Comparison of ENCODE assay signal across 16 cellular contexts in genomic region chr20:56433221-56433879, GRCh38. TPM values are rescaled to one million over a fixed set of nuclear protein-coding genes. Genes with fewer than 3 reads are reported as not detected.
DNase-seq lines count a peak whose midpoint lies in the region; ATAC-seq, FAIRE-seq and TF ChIP-seq lines count a peak whose summit lies in the region.
"Had no signal": no experiment of that assay in that cellular context is flagged by ENCODE, and none has a peak within 500 bp of the region (broad histone marks: within the 10 kb centered on the region; RNA-seq: fewer than 3 reads in every experiment).

No MANE protein-coding gene starts in this region.

- no peak overlapping the region; the same call in 1 of the 2 replicates for H3K4me3 ChIP-seq in GM23248
- no peak overlapping the region for H3K4me3 ChIP-seq in K562
- H3K4me3 ChIP-seq: PC-9 had no signal

- H3K4me3 Mint-ChIP-seq in activated CD8-positive, alpha-beta T cell treated with anti-CD3 and anti-CD28 coated beads for 36 hours: no peak overlapping the region
- H3K4me3 Mint-ChIP-seq in activated CD8-positive, alpha-beta T cell treated with anti-CD3 and anti-CD28 coated beads, Interleukin-2, amount 10 ng/mL, durations not matched to agents 7 days and 5 days: no peak overlapping the region
- peak overlapping the region; percentile 54 for H3K4me3 Mint-ChIP-seq in natural killer cell treated with Interleukin-12 subunit alpha and Interleukin-12 subunit beta and Interleukin-15 and Interleukin-18, amount 100 ng/mL, for 72 hours

- H3K9me3 ChIP-seq in GM23248 (ENCODE audit: low read depth) (no peaks in the 10 kb centered on the region), K562 (replicated peaks; ENCODE audit: control insufficient read depth, insufficient read depth, low read depth, low read length) (no peaks in the 10 kb centered on the region)

- no peaks in the 10 kb centered on the region for H3K9me3 Mint-ChIP-seq in activated CD8-positive, alpha-beta T cell treated with anti-CD3 and anti-CD28 coated beads for 36 hours
- no peaks in the 10 kb centered on the region for H3K9me3 Mint-ChIP-seq in activated CD8-positive, alpha-beta T cell treated with anti-CD3 and anti-CD28 coated beads, Interleukin-2, amount 10 ng/mL, durations not matched to agents 7 days and 5 days (ENCODE audit: insufficient read depth)
- H3K9me3 Mint-ChIP-seq in natural killer cell treated with Interleukin-12 subunit alpha and Interleukin-12 subunit beta and Interleukin-15 and Interleukin-18, amount 100 ng/mL, for 72 hours: peaks cover 3% of the 10 kb centered on the region

- 0 out of 2 replicates have a peak overlapping the region, but pooled peaks have one; percentile 22 for H2AFZ ChIP-seq in GM23248
- H2AFZ ChIP-seq in K562 (ENCODE audit: low read depth, low read length): no peak overlapping the region
- H2AFZ ChIP-seq: PC-9 had no signal

- H3K9me2 ChIP-seq in GM23248 (ENCODE audit: insufficient read depth): no peaks in the 10 kb centered on the region

- H3K36me3 Mint-ChIP-seq in activated CD8-positive, alpha-beta T cell treated with anti-CD3 and anti-CD28 coated beads for 36 hours (ENCODE audit: low read depth): peaks cover 10% of the 10 kb centered on the region
- peaks cover 68% of the 10 kb centered on the region for H3K36me3 Mint-ChIP-seq in activated CD8-positive, alpha-beta T cell treated with anti-CD3 and anti-CD28 coated beads, Interleukin-2, amount 10 ng/mL, durations not matched to agents 7 days and 5 days (ENCODE audit: low read depth)
- H3K36me3 Mint-ChIP-seq in natural killer cell treated with Interleukin-12 subunit alpha and Interleukin-12 subunit beta and Interleukin-15 and Interleukin-18, amount 100 ng/mL, for 72 hours: no peaks in the 10 kb centered on the region

- no peak for TF ChIP-seq RAD21 in K562 (CRISPR knock-in tag; conservative IDR thresholded peaks at IDR 0.05 in 1 of 2, IDR thresholded peaks at IDR 0.05 in 1 of 2)

- H3K27ac Mint-ChIP-seq in activated CD8-positive, alpha-beta T cell treated with anti-CD3 and anti-CD28 coated beads for 36 hours: peak overlapping the region; percentile 86
- no peak overlapping the region for H3K27ac Mint-ChIP-seq in activated CD8-positive, alpha-beta T cell treated with anti-CD3 and anti-CD28 coated beads, Interleukin-2, amount 10 ng/mL, durations not matched to agents 7 days and 5 days
- peak overlapping the region; percentile 78 to 82 for H3K27ac Mint-ChIP-seq in natural killer cell treated with Interleukin-12 subunit alpha and Interleukin-12 subunit beta and Interleukin-15 and Interleukin-18, amount 100 ng/mL, for 72 hours

- BruUV-seq in K562 (replicated peaks; lab: Mats Ljungman, UMichigan): no TSS peak

- H3K4me2 ChIP-seq in GM23248 (ENCODE audit: unreplicated experiment) (peak overlapping the region; percentile 54), K562 (ENCODE audit: insufficient read depth, low read length) (no peak overlapping the region)
- H3K4me2 ChIP-seq: PC-9 had no signal

- intact Hi-C loops in activated CD8-positive, alpha-beta T cell treated with anti-CD3 and anti-CD28 coated beads for 36 hours (cut with micrococcal nuclease): no loop called here
- intact Hi-C loops in K562 (cut with micrococcal nuclease): no loop called here

- peaks cover 75% of the 10 kb centered on the region for H3F3A ChIP-seq in GM23248 (ENCODE audit: insufficient read depth)

- H3K9me1 ChIP-seq in K562 (ENCODE audit: control insufficient read depth, insufficient read depth, low read length): no peaks in the 10 kb centered on the region

- no peaks in the 10 kb centered on the region for H3K27me3 Mint-ChIP-seq in activated CD8-positive, alpha-beta T cell treated with anti-CD3 and anti-CD28 coated beads for 36 hours
- H3K27me3 Mint-ChIP-seq in activated CD8-positive, alpha-beta T cell treated with anti-CD3 and anti-CD28 coated beads, Interleukin-2, amount 10 ng/mL, durations not matched to agents 7 days and 5 days (ENCODE audit: low read depth): no peaks in the 10 kb centered on the region
- no peaks in the 10 kb centered on the region for H3K27me3 Mint-ChIP-seq in natural killer cell treated with Interleukin-12 subunit alpha and Interleukin-12 subunit beta and Interleukin-15 and Interleukin-18, amount 100 ng/mL, for 72 hours

- H4K20me1 ChIP-seq in GM23248 (ENCODE audit: insufficient read depth) (no peaks in the 10 kb centered on the region), K562 (replicated peaks; ENCODE audit: control insufficient read depth, insufficient read depth, low read length) (peaks cover 8% of the 10 kb centered on the region)

- in situ Hi-C loops in GM23248 (cut with MboI) (no loop called here), K562 (cut with MboI) (no loop called here)

- peak overlapping the region; percentile 82 for H3K9ac ChIP-seq in GM23248
- no peak overlapping the region for H3K9ac ChIP-seq in K562 (ENCODE audit: insufficient read depth in 1 of 2, low read depth in 2 of 2, low read length in 2 of 2)

- DNase-seq in activated CD8-positive, alpha-beta T cell treated with anti-CD3 and anti-CD28 coated beads for 36 hours: no peak
- DNase-seq in activated CD8-positive, alpha-beta T cell treated with anti-CD3 and anti-CD28 coated beads, Interleukin-2, amount 10 ng/mL, durations not matched to agents 7 days and 5 days: no peak
- DNase-seq in GM23248 (peak; percentile 79), K562 (ENCODE audit: extremely low read depth in 1 of 4, low spot score in 3 of 4) (no peak)
- no peak for DNase-seq in natural killer cell treated with Interleukin-12 subunit alpha and Interleukin-12 subunit beta and Interleukin-15 and Interleukin-18, amount 100 ng/mL, for 72 hours (ENCODE audit: low spot score)
- DNase-seq: H7; KG1; NCI-H1694; PC-9; posterior cingulate gyrus; stimulated activated CD4-positive, alpha-beta T cell treated with anti-CD3 and anti-CD28 coated beads, Interleukin-12 subunit alpha, Interleukin-12 subunit beta, amount 100 ng/mL, for 4 hours had no signal

- no peaks in the 10 kb centered on the region for H3K36me3 ChIP-seq in GM23248 (ENCODE audit: low read depth)
- H3K36me3 ChIP-seq in K562 (ENCODE audit: control insufficient read depth, insufficient read depth, low read length): peaks cover 93% of the 10 kb centered on the region

- POLR2A ChIA-PET in activated CD8-positive, alpha-beta T cell treated with anti-CD3 and anti-CD28 coated beads for 36 hours (lab: Charles Lee): interaction anchor here (0.9 to 2.3 kb wide), 8 partner anchors 10 to 21 kb away, joined by 3 to 10 read pairs (median 3); no protein-coding TSS in a partner anchor
- POLR2A ChIA-PET in activated CD8-positive, alpha-beta T cell treated with anti-CD3 and anti-CD28 coated beads, Interleukin-2, amount 10 ng/mL, durations not matched to agents 7 days and 5 days (lab: Charles Lee): no interaction called here
- POLR2A ChIA-PET in K562 (lab: Yijun Ruan, JAX): interaction anchor here (0.9 to 2.8 kb wide), 5 partner anchors 9 to 21 kb away, joined by 3 to 8 read pairs (median 6); partner anchors contain the start of gene CASS4

- H3K27me3 ChIP-seq in GM23248 (replicated peaks; ENCODE audit: insufficient read depth) (no peaks in the 10 kb centered on the region), K562 (ENCODE audit: control insufficient read depth in 2 of 2, insufficient read depth in 2 of 2, low read length in 2 of 2) (no peaks in the 10 kb centered on the region)

- H3K79me2 ChIP-seq in GM23248 (ENCODE audit: insufficient read depth) (peaks cover 42% of the 10 kb centered on the region), K562 (ENCODE audit: control insufficient read depth, insufficient read depth, low read length) (peaks cover 93% of the 10 kb centered on the region)

- TF ChIP-seq EP300 in K562 (IDR thresholded peaks at IDR 0.05; ENCODE audit: low read length): no peak

- FAIRE-seq in K562 (lab: Jason Lieb, UNC): no peak
- FAIRE-seq: islet of Langerhans had no signal

- peaks cover 60% of the 10 kb centered on the region for H3K4me1 Mint-ChIP-seq in activated CD8-positive, alpha-beta T cell treated with anti-CD3 and anti-CD28 coated beads for 36 hours (ENCODE audit: low read depth)
- H3K4me1 Mint-ChIP-seq in activated CD8-positive, alpha-beta T cell treated with anti-CD3 and anti-CD28 coated beads, Interleukin-2, amount 10 ng/mL, durations not matched to agents 7 days and 5 days (ENCODE audit: low read depth): peaks cover 56% of the 10 kb centered on the region
- peaks cover 43 to 49% of the 10 kb centered on the region in 2 donors for H3K4me1 Mint-ChIP-seq in natural killer cell treated with Interleukin-12 subunit alpha and Interleukin-12 subunit beta and Interleukin-15 and Interleukin-18, amount 100 ng/mL, for 72 hours (ENCODE audit: low read depth in 2 of 2)

- no peak for TF ChIP-seq POLR2A in K562 (conservative IDR thresholded peaks at IDR 0.05)

- TF ChIP-seq CTCF in activated CD8-positive, alpha-beta T cell treated with anti-CD3 and anti-CD28 coated beads for 36 hours (IDR thresholded peaks at IDR 0.05): no peak
- no peak for TF ChIP-seq CTCF in K562 (IDR thresholded peaks at IDR 0.05 in 2 of 3, conservative IDR thresholded peaks at IDR 0.05 in 1 of 3; ENCODE audit: insufficient read depth in 2 of 3, low read depth in 1 of 3, low read length in 3 of 3)

- 2 to 3% methylated on average over 3 of the region's 3 CpGs for WGBS in GM23248 (ENCODE audit: low coverage in 1 of 2, low lambda C conversion rate in 2 of 2, missing lambda C conversion rate in 2 of 2), 2 experiments
- 94% methylated on average over 3 of the region's 3 CpGs for WGBS in K562 (ENCODE audit: insufficient coverage, low coverage, missing lambda C conversion rate)

- peaks cover 55% of the 10 kb centered on the region for H3K4me1 ChIP-seq in GM23248 (ENCODE audit: insufficient read depth)
- peaks cover 13 to 25% of the 10 kb centered on the region in 2 experiments for H3K4me1 ChIP-seq in K562 (replicated peaks in 1 of 2; ENCODE audit: control insufficient read depth in 2 of 2, insufficient read depth in 2 of 2, low read length in 2 of 2)

- H3K27ac ChIP-seq in GM23248 (peak overlapping the region; percentile 97), K562 (ENCODE audit: extremely low read depth, low read depth, low read length) (peak overlapping the region; percentile 21; the same call in 2 of the 3 replicates)
- H3K27ac ChIP-seq: PC-9 had no signal

- ATAC-seq in activated CD8-positive, alpha-beta T cell treated with anti-CD3 and anti-CD28 coated beads for 36 hours: peak; percentile 39
- no peak for ATAC-seq in activated CD8-positive, alpha-beta T cell treated with anti-CD3 and anti-CD28 coated beads, Interleukin-2, amount 10 ng/mL, durations not matched to agents 7 days and 5 days
- ATAC-seq in K562 (no peak), HG03469 (IDR thresholded peaks at IDR 0.05; ENCODE audit: unreplicated experiment) (no peak), GM18520 (IDR thresholded peaks at IDR 0.05; ENCODE audit: unreplicated experiment) (no peak), HG03520 (IDR thresholded peaks at IDR 0.05; ENCODE audit: unreplicated experiment) (no peak)
- ATAC-seq in natural killer cell treated with Interleukin-12 subunit alpha and Interleukin-12 subunit beta and Interleukin-15 and Interleukin-18, amount 100 ng/mL, for 72 hours: peak; percentile 24 to 39

- CTCF ChIA-PET in activated CD8-positive, alpha-beta T cell treated with anti-CD3 and anti-CD28 coated beads for 36 hours (lab: Charles Lee): interaction anchor here (1.2 to 6.3 kb wide), 4 partner anchors 9 to 17 kb away, joined by 3 to 35 read pairs (median 4); no protein-coding TSS in a partner anchor
- CTCF ChIA-PET in activated CD8-positive, alpha-beta T cell treated with anti-CD3 and anti-CD28 coated beads, Interleukin-2, amount 10 ng/mL, durations not matched to agents 7 days and 5 days (lab: Charles Lee): interaction anchor here (0.6 to 0.9 kb wide), 2 partner anchors 9 to 13 kb away, joined by 3 to 4 read pairs; no protein-coding TSS in a partner anchor
- CTCF ChIA-PET in K562 (lab: Yijun Ruan, JAX; ENCODE audit: low intra/inter-chr PET ratio): no interaction called here

RNA-seq across cellular contexts. Expression of gene CASS4, which starts 21.3 kb away (rescaled TPM):
- 1 to 10 TPM; 3.5 to 3.7 TPM for total RNA-seq in activated CD8-positive, alpha-beta T cell treated with anti-CD3 and anti-CD28 coated beads for 36 hours
- total RNA-seq in activated CD8-positive, alpha-beta T cell treated with anti-CD3 and anti-CD28 coated beads, Interleukin-2, amount 10 ng/mL, durations not matched to agents 7 days and 5 days: 10 to 100 TPM; 17.8 to 18.8 TPM
- total RNA-seq in GM23248 (2014; rRNA removed; shearing (Covaris generic)): 11.4 and 19.2 TPM in 2 replicates
- 10.4 and 10.5 TPM in 2 replicates for polyA plus RNA-seq in GM23248 (2016; fragmentation: Nextera tagmentation; extraction: Ambion mirVana)
- total RNA-seq in K562 (2011; cell fraction: chromatin; rRNA removed; ENCODE audit: low replicate concordance): 63.3 and 67.4 TPM in 2 replicates
- total RNA-seq in K562 (2011; cell fraction: nucleolus; rRNA removed): 45.1 and 50.9 TPM in 2 replicates
- total RNA-seq in K562 (2011; cell fraction: nucleoplasm; rRNA removed): 43.0 and 48.2 TPM in 2 replicates
- 26.7 and 27.1 TPM in 2 replicates for total RNA-seq in K562 (2014; rRNA removed)
- 23.4 and 29.3 TPM in 2 replicates for total RNA-seq in K562 (2014; rRNA removed; fragmentation: Illumina TruSeq; extraction: Trizol)
- 25.3 and 25.6 TPM in 2 replicates for total RNA-seq in K562 (2015; rRNA removed; fragmentation: Illumina TruSeq; extraction: Trizol)
- 27.8 and 36.8 TPM in 2 replicates for total RNA-seq in K562 (2021)
- polyA plus RNA-seq in K562 (2011; rRNA removed): 53.2 and 53.8 TPM in 2 replicates
- 52.4 and 52.9 TPM in 2 replicates for polyA plus RNA-seq in K562 (2011; cell fraction: cytosol; rRNA removed)
- polyA plus RNA-seq in K562 (2011; cell fraction: nucleus; rRNA removed): 28.9 and 33.6 TPM in 2 replicates
- 18.6 and 19.4 TPM in 2 replicates for polyA plus RNA-seq in K562 (2012)
- polyA plus RNA-seq in K562 (2014; fragmentation: Illumina TruSeq; extraction: Trizol): 35.3 and 41.6 TPM in 2 replicates
- polyA plus RNA-seq in K562 (2014; fragmentation: Nextera tagmentation; extraction: Ambion mirVana): 1 to 10 TPM; 8.1 to 8.8 TPM
- 21.7 and 30.0 TPM in 2 replicates for polyA plus RNA-seq in K562 (2014; rRNA removed)
- 56.7 and 57.5 TPM in 2 replicates for polyA minus RNA-seq in K562 (2011; rRNA and poly(A)+ RNA removed)
- 39.3 and 40.1 TPM in 2 replicates for polyA minus RNA-seq in K562 (2011; cell fraction: cytosol; rRNA and poly(A)+ RNA removed)
- polyA minus RNA-seq in K562 (2011; cell fraction: nucleus; rRNA and poly(A)+ RNA removed): 26.0 and 37.0 TPM in 2 replicates
- 1 to 10 TPM; 1.3 to 4.1 TPM for total RNA-seq in natural killer cell treated with Interleukin-12 subunit alpha and Interleukin-12 subunit beta and Interleukin-15 and Interleukin-18, amount 100 ng/mL, for 72 hours
- total RNA-seq: glomerular endothelial cell, H7 had no signal

RNA-seq across cellular contexts. Expression of gene RTF2, which starts 35.1 kb away (rescaled TPM):
- 10 to 100 TPM; 72.0 to 76.7 TPM for total RNA-seq in activated CD8-positive, alpha-beta T cell treated with anti-CD3 and anti-CD28 coated beads for 36 hours
- total RNA-seq in activated CD8-positive, alpha-beta T cell treated with anti-CD3 and anti-CD28 coated beads, Interleukin-2, amount 10 ng/mL, durations not matched to agents 7 days and 5 days: 100 to 1,000 TPM; 118 to 125 TPM
- total RNA-seq in GM23248 (2014; rRNA removed; shearing (Covaris generic)): 128 and 141 TPM in 2 replicates
- polyA plus RNA-seq in GM23248 (2016; fragmentation: Nextera tagmentation; extraction: Ambion mirVana): 257 and 270 TPM in 2 replicates
- 29.7 and 29.9 TPM in 2 replicates for total RNA-seq in K562 (2011; cell fraction: chromatin; rRNA removed; ENCODE audit: low replicate concordance)
- total RNA-seq in K562 (2011; cell fraction: nucleolus; rRNA removed): 20.7 and 24.2 TPM in 2 replicates
- total RNA-seq in K562 (2011; cell fraction: nucleoplasm; rRNA removed): 33.1 and 37.2 TPM in 2 replicates
- 67.0 and 69.1 TPM in 2 replicates for total RNA-seq in K562 (2014; rRNA removed)
- 62.1 and 69.8 TPM in 2 replicates for total RNA-seq in K562 (2014; rRNA removed; fragmentation: Illumina TruSeq; extraction: Trizol)
- total RNA-seq in K562 (2015; rRNA removed; fragmentation: Illumina TruSeq; extraction: Trizol): 67.9 and 70.4 TPM in 2 replicates
- total RNA-seq in K562 (2021): 83.5 and 84.9 TPM in 2 replicates
- polyA plus RNA-seq in K562 (2011; rRNA removed): 82.3 and 87.4 TPM in 2 replicates
- 68.8 and 69.8 TPM in 2 replicates for polyA plus RNA-seq in K562 (2011; cell fraction: cytosol; rRNA removed)
- 48.5 and 53.8 TPM in 2 replicates for polyA plus RNA-seq in K562 (2011; cell fraction: nucleus; rRNA removed)
- 65.1 and 70.9 TPM in 2 replicates for polyA plus RNA-seq in K562 (2012)
- 85.1 and 90.7 TPM in 2 replicates for polyA plus RNA-seq in K562 (2014; fragmentation: Illumina TruSeq; extraction: Trizol)
- 100 to 1,000 TPM; 114 to 177 TPM for polyA plus RNA-seq in K562 (2014; fragmentation: Nextera tagmentation; extraction: Ambion mirVana)
- polyA plus RNA-seq in K562 (2014; rRNA removed): 80.1 and 85.0 TPM in 2 replicates
- polyA minus RNA-seq in K562 (2011; rRNA and poly(A)+ RNA removed): 46.4 and 55.6 TPM in 2 replicates
- polyA minus RNA-seq in K562 (2011; cell fraction: cytosol; rRNA and poly(A)+ RNA removed): 29.6 and 30.2 TPM in 2 replicates
- polyA minus RNA-seq in K562 (2011; cell fraction: nucleus; rRNA and poly(A)+ RNA removed): 10.8 and 20.4 TPM in 2 replicates
- total RNA-seq in natural killer cell treated with Interleukin-12 subunit alpha and Interleukin-12 subunit beta and Interleukin-15 and Interleukin-18, amount 100 ng/mL, for 72 hours: 10 to 100 TPM; 78.5 to 92.2 TPM

RNA-seq across cellular contexts. Expression of gene CSTF1, which starts 40.9 kb away (rescaled TPM):
- total RNA-seq in activated CD8-positive, alpha-beta T cell treated with anti-CD3 and anti-CD28 coated beads for 36 hours: 10 to 100 TPM; 63.4 to 66.2 TPM
- total RNA-seq in activated CD8-positive, alpha-beta T cell treated with anti-CD3 and anti-CD28 coated beads, Interleukin-2, amount 10 ng/mL, durations not matched to agents 7 days and 5 days: 10 to 100 TPM; 60.5 to 66.3 TPM
- 56.7 and 69.3 TPM in 2 replicates for total RNA-seq in GM23248 (2014; rRNA removed; shearing (Covaris generic))
- polyA plus RNA-seq in GM23248 (2016; fragmentation: Nextera tagmentation; extraction: Ambion mirVana) (41.7 and 42.1 TPM in 2 replicates), K562 (2011; rRNA removed) (76.6 and 92.5 TPM in 2 replicates), K562 (2014; fragmentation: Illumina TruSeq; extraction: Trizol) (48.1 and 56.6 TPM in 2 replicates), K562 (2014; fragmentation: Nextera tagmentation; extraction: Ambion mirVana) (100 to 1,000 TPM in 1 of 2 experiments, 10 to 100 TPM in 1; 74.1 to 110 TPM), K562 (2014; rRNA removed) (33.5 and 40.7 TPM in 2 replicates)
- total RNA-seq in K562 (2011; cell fraction: chromatin; rRNA removed; ENCODE audit: low replicate concordance): 81.3 and 104 TPM in 2 replicates
- 51.9 and 54.7 TPM in 2 replicates for total RNA-seq in K562 (2011; cell fraction: nucleolus; rRNA removed)
- total RNA-seq in K562 (2011; cell fraction: nucleoplasm; rRNA removed): 67.5 and 68.8 TPM in 2 replicates
- total RNA-seq in K562 (2014; rRNA removed) (30.8 and 36.3 TPM in 2 replicates), K562 (2014; rRNA removed; fragmentation: Illumina TruSeq; extraction: Trizol) (53.4 and 55.2 TPM in 2 replicates), K562 (2015; rRNA removed; fragmentation: Illumina TruSeq; extraction: Trizol) (43.7 and 45.6 TPM in 2 replicates), K562 (2021) (44.4 and 48.9 TPM in 2 replicates)
- 77.7 and 92.2 TPM in 2 replicates for polyA plus RNA-seq in K562 (2011; cell fraction: cytosol; rRNA removed)
- 81.7 and 87.2 TPM in 2 replicates for polyA plus RNA-seq in K562 (2011; cell fraction: nucleus; rRNA removed)
- polyA plus RNA-seq in K562 (2012): 31.3 and 43.1 TPM in 2 replicates
- polyA minus RNA-seq in K562 (2011; rRNA and poly(A)+ RNA removed): 157 and 159 TPM in 2 replicates
- 48.8 and 68.1 TPM in 2 replicates for polyA minus RNA-seq in K562 (2011; cell fraction: cytosol; rRNA and poly(A)+ RNA removed)
- polyA minus RNA-seq in K562 (2011; cell fraction: nucleus; rRNA and poly(A)+ RNA removed): 30.7 and 57.5 TPM in 2 replicates
- total RNA-seq in natural killer cell treated with Interleukin-12 subunit alpha and Interleukin-12 subunit beta and Interleukin-15 and Interleukin-18, amount 100 ng/mL, for 72 hours: 10 to 100 TPM; 39.6 to 40.1 TPM

RNA-seq across cellular contexts. Expression of gene AURKA, which starts 41.3 kb away (rescaled TPM):
- total RNA-seq in activated CD8-positive, alpha-beta T cell treated with anti-CD3 and anti-CD28 coated beads for 36 hours: 100 to 1,000 TPM in 1 of 2 experiments, 10 to 100 TPM in 1; 97.5 to 100 TPM
- 10 to 100 TPM; 92.7 to 94.2 TPM for total RNA-seq in activated CD8-positive, alpha-beta T cell treated with anti-CD3 and anti-CD28 coated beads, Interleukin-2, amount 10 ng/mL, durations not matched to agents 7 days and 5 days
- total RNA-seq in GM23248 (2014; rRNA removed; shearing (Covaris generic)): 69.8 and 70.8 TPM in 2 replicates
- 78.9 and 88.5 TPM in 2 replicates for polyA plus RNA-seq in GM23248 (2016; fragmentation: Nextera tagmentation; extraction: Ambion mirVana)
- total RNA-seq in K562 (2011; cell fraction: chromatin; rRNA removed; ENCODE audit: low replicate concordance): 35.2 and 46.4 TPM in 2 replicates
- 29.4 and 33.6 TPM in 2 replicates for total RNA-seq in K562 (2011; cell fraction: nucleolus; rRNA removed)
- total RNA-seq in K562 (2011; cell fraction: nucleoplasm; rRNA removed): 34.9 and 36.8 TPM in 2 replicates
- 72.7 and 78.4 TPM in 2 replicates for total RNA-seq in K562 (2014; rRNA removed)
- 113 and 126 TPM in 2 replicates for total RNA-seq in K562 (2014; rRNA removed; fragmentation: Illumina TruSeq; extraction: Trizol)
- 102 and 105 TPM in 2 replicates for total RNA-seq in K562 (2015; rRNA removed; fragmentation: Illumina TruSeq; extraction: Trizol)
- 97.4 and 101 TPM in 2 replicates for total RNA-seq in K562 (2021)
- polyA plus RNA-seq in K562 (2011; rRNA removed): 112 and 148 TPM in 2 replicates
- 82.8 and 98.1 TPM in 2 replicates for polyA plus RNA-seq in K562 (2011; cell fraction: cytosol; rRNA removed)
- 52.9 and 65.0 TPM in 2 replicates for polyA plus RNA-seq in K562 (2011; cell fraction: nucleus; rRNA removed)
- 70.5 and 75.3 TPM in 2 replicates for polyA plus RNA-seq in K562 (2012)
- polyA plus RNA-seq in K562 (2014; fragmentation: Illumina TruSeq; extraction: Trizol): 128 and 162 TPM in 2 replicates
- 100 to 1,000 TPM; 130 to 153 TPM for polyA plus RNA-seq in K562 (2014; fragmentation: Nextera tagmentation; extraction: Ambion mirVana)
- polyA plus RNA-seq in K562 (2014; rRNA removed): 105 and 106 TPM in 2 replicates
- polyA minus RNA-seq in K562 (2011; rRNA and poly(A)+ RNA removed): 99.4 and 104 TPM in 2 replicates
- polyA minus RNA-seq in K562 (2011; cell fraction: cytosol; rRNA and poly(A)+ RNA removed): 43.0 and 57.1 TPM in 2 replicates
- 16.3 and 31.1 TPM in 2 replicates for polyA minus RNA-seq in K562 (2011; cell fraction: nucleus; rRNA and poly(A)+ RNA removed)
- 10 to 100 TPM; 45.1 to 80.8 TPM for total RNA-seq in natural killer cell treated with Interleukin-12 subunit alpha and Interleukin-12 subunit beta and Interleukin-15 and Interleukin-18, amount 100 ng/mL, for 72 hours

Comparison
In these comparisons a context has a peak if more than half of its experiments do, and no peak if none do; other contexts are left out.
1. ATAC-seq: peak in activated CD8-positive, alpha-beta T cell treated with anti-CD3 and anti-CD28 coated beads for 36 hours (single experiment) and natural killer cell treated with Interleukin-12 subunit alpha and Interleukin-12 subunit beta and Interleukin-15 and Interleukin-18, amount 100 ng/mL, for 72 hours (2 of 2); none in activated CD8-positive, alpha-beta T cell treated with anti-CD3 and anti-CD28 coated beads, Interleukin-2, amount 10 ng/mL, durations not matched to agents 7 days and 5 days (single experiment), K562 (single experiment), HG03469 (single experiment), GM18520 (single experiment) and HG03520 (single experiment).